Comparison of ENCODE assay signal across 1 cellular context in the genomic region with DNA sequence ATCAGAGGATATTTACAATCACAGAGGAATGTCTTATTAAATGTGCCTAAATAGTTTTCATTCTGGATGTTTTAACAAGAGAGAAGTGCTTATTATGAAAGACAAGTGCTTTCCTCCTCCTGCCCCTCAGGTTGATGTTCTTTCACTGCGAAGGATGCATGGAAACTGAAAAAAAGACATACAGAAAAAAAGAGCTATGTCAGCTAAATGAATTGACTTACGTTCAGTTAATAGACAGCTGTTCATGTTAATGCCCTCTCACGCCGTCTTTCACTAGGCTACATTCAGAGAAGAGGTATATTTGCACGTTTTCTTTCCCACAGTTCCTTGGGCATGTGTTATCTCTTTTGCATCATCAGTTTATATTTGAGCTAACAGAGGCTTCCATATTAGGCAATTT.
TF ChIP-seq lines count a peak whose summit lies in the region.

No MANE protein-coding gene starts in this region.

TF ChIP-seq in HepG2, 621 proteins besides CTCF, POLR2A, EP300 and RAD21 (continued from another document):
- no peak for TF ChIP-seq DPF2 (CRISPR knock-in tag; IDR thresholded peaks at IDR 0.05; ENCODE audit: borderline replicate concordance, low read depth)
- TF ChIP-seq ZNF557 (CRISPR knock-in tag; IDR thresholded peaks at IDR 0.05), result no peak
- no peak for TF ChIP-seq ZNF703 (CRISPR knock-in tag; IDR thresholded peaks at IDR 0.05; ENCODE audit: borderline replicate concordance)
- TF ChIP-seq ZNF790 (CRISPR knock-in tag; IDR thresholded peaks at IDR 0.05; ENCODE audit: borderline replicate concordance), result no peak
